In the genomic region with DNA sequence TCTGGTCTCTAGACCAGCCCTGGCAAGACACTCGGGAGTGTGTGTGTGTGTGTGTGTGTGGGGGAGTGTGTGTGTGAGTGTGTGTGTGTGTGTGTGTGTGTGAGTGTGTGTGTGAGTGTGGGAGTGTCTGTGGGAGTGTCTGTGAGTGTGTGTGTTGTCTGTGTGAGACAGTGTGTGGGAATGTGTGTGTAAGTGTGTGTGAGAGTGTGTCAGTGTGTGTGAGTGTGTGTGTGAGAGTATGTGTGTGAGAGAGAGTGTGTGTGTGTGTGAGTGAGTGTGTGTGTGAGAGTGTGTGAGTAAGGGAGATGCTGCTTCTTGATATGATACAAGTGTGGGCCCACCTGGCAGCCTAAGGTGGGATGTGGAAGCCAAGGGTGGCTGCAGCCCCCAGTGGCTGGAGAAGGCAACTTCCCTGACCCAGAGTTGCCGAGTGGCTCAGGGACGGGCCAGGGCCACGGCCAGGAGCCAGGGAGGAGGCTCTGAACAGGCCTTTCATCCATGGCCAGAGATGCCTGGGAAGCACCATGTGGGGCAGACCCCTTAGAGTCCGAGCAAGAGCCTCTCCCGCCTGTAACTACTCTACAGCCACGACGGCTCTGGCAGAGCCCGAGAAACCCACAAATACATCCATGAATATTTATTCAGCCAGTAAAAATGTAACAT, we compare ENCODE assay signal across 20 cellular contexts.
DNase-seq lines count a peak whose midpoint lies in the region; ATAC-seq and TF ChIP-seq lines count a peak whose summit lies in the region.
"Had no signal": no experiment of that assay in that cellular context is flagged by ENCODE, and none has a peak within 500 bp of the region (broad histone marks: within the 10 kb centered on the region; RNA-seq: fewer than 3 reads in every experiment).

No MANE protein-coding gene starts in this region.

- peaks cover 62% of the 10 kb centered on the region for H3K4me1 Mint-ChIP-seq in nephron progenitor cell
- H3K4me1 Mint-ChIP-seq: activated naive CD8-positive, alpha-beta T cell treated with anti-CD3 and anti-CD28 coated beads, Interleukin-2, amount 10 ng/mL, durations not matched to agents 7 days and 5 days had no signal

- intact Hi-C loops in dorsolateral prefrontal cortex (cut with DNase I) = no loop called here

- H3K9me3 Mint-ChIP-seq in nephron progenitor cell = no peaks in the 10 kb centered on the region
- H3K9me3 Mint-ChIP-seq: activated CD8-positive, alpha-beta T cell treated with anti-CD3 and anti-CD28 coated beads for 36 hours; activated naive CD8-positive, alpha-beta T cell treated with anti-CD3 and anti-CD28 coated beads, Interleukin-2, amount 10 ng/mL, durations not matched to agents 7 days and 5 days had no signal

- H3K27me3 ChIP-seq in WERI-Rb-1 (ENCODE audit: insufficient read depth, low read depth, severe bottlenecking) (no peaks in the 10 kb centered on the region), dorsolateral prefrontal cortex (peaks cover 0 to 11% (median 0%) of the 10 kb centered on the region in 45 donors)
- H3K27me3 ChIP-seq: SJSA1, vagina had no signal

- no peaks in the 10 kb centered on the region for H3K36me3 ChIP-seq in WERI-Rb-1
- H3K36me3 ChIP-seq: SJSA1, vagina had no signal

- no peak overlapping the region for H3K4me3 ChIP-seq in WERI-Rb-1 (ENCODE audit: low read depth, low read length)
- no peak overlapping the region for H3K4me3 ChIP-seq in dorsolateral prefrontal cortex
- no peak overlapping the region for H3K4me3 ChIP-seq in foreskin fibroblast (ENCODE audit: low read depth in 1 of 2, low read length in 2 of 2)
- H3K4me3 ChIP-seq: SJSA1, smooth muscle cell, vagina had no signal

- no peak overlapping the region for H3K27ac ChIP-seq in WERI-Rb-1
- no peak overlapping the region for H3K27ac ChIP-seq in dorsolateral prefrontal cortex
- H3K27ac ChIP-seq: C4-2B, SJSA1, vagina had no signal

- no peak overlapping the region for H3K4me3 Mint-ChIP-seq in nephron progenitor cell
- H3K4me3 Mint-ChIP-seq: activated CD8-positive, alpha-beta T cell treated with anti-CD3 and anti-CD28 coated beads for 36 hours; activated naive CD8-positive, alpha-beta T cell treated with anti-CD3 and anti-CD28 coated beads, Interleukin-2, amount 10 ng/mL, durations not matched to agents 7 days and 5 days had no signal

- peak overlapping the region; percentile 56 for H3K27ac Mint-ChIP-seq in nephron progenitor cell
- H3K27ac Mint-ChIP-seq: activated CD8-positive, alpha-beta T cell treated with anti-CD3 and anti-CD28 coated beads for 36 hours; activated naive CD8-positive, alpha-beta T cell treated with anti-CD3 and anti-CD28 coated beads, Interleukin-2, amount 10 ng/mL, durations not matched to agents 7 days and 5 days had no signal

- H3K9me3 ChIP-seq in WERI-Rb-1 (ENCODE audit: severe bottlenecking) = no peaks in the 10 kb centered on the region
- H3K9me3 ChIP-seq: SJSA1, vagina had no signal

- H3K27me3 Mint-ChIP-seq in nephron progenitor cell (ENCODE audit: low read depth, poor library complexity) = peaks cover 16% of the 10 kb centered on the region
- H3K27me3 Mint-ChIP-seq: activated CD8-positive, alpha-beta T cell treated with anti-CD3 and anti-CD28 coated beads for 36 hours; activated naive CD8-positive, alpha-beta T cell treated with anti-CD3 and anti-CD28 coated beads, Interleukin-2, amount 10 ng/mL, durations not matched to agents 7 days and 5 days had no signal

- TF ChIP-seq CTCF in WERI-Rb-1 (IDR thresholded peaks at IDR 0.05; ENCODE audit: low read depth, low read length) (peak; percentile 68), nephron progenitor cell (IDR thresholded peaks at IDR 0.05) (no peak), dorsolateral prefrontal cortex (IDR thresholded peaks at IDR 0.05 in 54 of 56, conservative IDR thresholded peaks at IDR 0.05 in 2 of 56; ENCODE audit: low read depth in 1 of 56, partially characterized antibody in 56 of 56) (no peak), foreskin fibroblast (IDR thresholded peaks at IDR 0.05; ENCODE audit: low read depth, low read length) (no peak)

- DNase-seq in 8988T = peak; percentile 49
- DNase-seq in ELF-1 (ENCODE audit: low read depth, low spot score) = peak; percentile 47
- DNase-seq in WERI-Rb-1 = no peak
- peak; percentile 26 for DNase-seq in nephron progenitor cell
- DNase-seq in dorsolateral prefrontal cortex = no peak
- no peak for DNase-seq in stimulated activated naive CD4-positive, alpha-beta T cell treated with Interleukin-2 at 50 U/mL for 16 hours (lab: John Stamatoyannopoulos, UW)
- no peak for DNase-seq in foreskin fibroblast
- DNase-seq: activated CD4-positive, alpha-beta T cell treated with anti-CD3 and anti-CD28 coated beads for 1 hour; activated CD8-positive, alpha-beta T cell treated with anti-CD3 and anti-CD28 coated beads for 36 hours; activated naive CD8-positive, alpha-beta T cell treated with anti-CD3 and anti-CD28 coated beads, Interleukin-2, amount 10 ng/mL, durations not matched to agents 7 days and 5 days; activated T-cell treated with anti-CD3 and anti-CD28 coated beads for 4 hours; central memory CD4-positive, alpha-beta T cell; NCI-H2081; nucleus accumbens; T-helper 1 cell had no signal

- ATAC-seq in GM21381 (IDR thresholded peaks at IDR 0.05; ENCODE audit: unreplicated experiment) = no peak
- ATAC-seq: activated CD8-positive, alpha-beta T cell treated with anti-CD3 and anti-CD28 coated beads for 36 hours had no signal

- no peaks in the 10 kb centered on the region for H3K36me3 Mint-ChIP-seq in nephron progenitor cell (ENCODE audit: low read depth)
- H3K36me3 Mint-ChIP-seq: activated naive CD8-positive, alpha-beta T cell treated with anti-CD3 and anti-CD28 coated beads, Interleukin-2, amount 10 ng/mL, durations not matched to agents 7 days and 5 days had no signal

Comparison
In these comparisons a context has a peak if more than half of its experiments do, and no peak if none do; other contexts are left out.
1. DNase-seq: peak in 8988T (single experiment), ELF-1 (single experiment) and nephron progenitor cell (single experiment); none in WERI-Rb-1 (single experiment), dorsolateral prefrontal cortex (0 of 10), stimulated activated naive CD4-positive, alpha-beta T cell treated with Interleukin-2 at 50 U/mL for 16 hours (single experiment) and foreskin fibroblast (0 of 2).